26 cellular contexts compared by ENCODE assay signal in the genomic region with DNA sequence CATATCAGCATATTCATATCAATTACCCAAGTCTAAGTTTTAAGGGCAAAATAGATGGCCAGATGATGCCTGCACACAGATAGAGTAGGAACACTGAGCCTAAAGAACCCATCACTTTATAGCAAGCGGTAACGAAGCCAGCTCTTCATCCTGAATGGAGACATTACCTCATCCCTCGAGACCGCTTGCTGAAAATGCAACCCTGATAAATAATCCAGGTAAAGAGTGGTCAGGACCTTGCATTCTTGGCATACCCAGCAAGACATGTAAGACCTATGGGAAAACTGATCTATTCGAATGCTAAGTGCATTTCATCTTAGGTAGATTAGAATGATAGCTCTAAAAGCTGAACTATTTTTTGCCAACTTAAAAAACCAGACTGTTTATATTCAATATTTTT. TPM values are rescaled to one million over a fixed set of nuclear protein-coding genes. Genes with fewer than 3 reads are reported as not detected.
"Had no signal": no experiment of that assay in that cellular context is flagged by ENCODE, and none has a peak within 500 bp of the region (broad histone marks: within the 10 kb centered on the region; RNA-seq: fewer than 3 reads in every experiment).

No MANE protein-coding gene starts in this region.

- H3K4me1 Mint-ChIP-seq: memory B cell; naive thymus-derived CD4-positive, alpha-beta T cell; neural progenitor cell had no signal

- H2AFZ ChIP-seq: neural progenitor cell, parathyroid adenoma had no signal

- H3K4me3 ChIP-seq: lung, neural progenitor cell, right atrium auricular region, smooth muscle cell, stomach, thyroid gland had no signal

- H3K27ac Mint-ChIP-seq: effector memory CD8-positive, alpha-beta T cell; memory B cell; naive thymus-derived CD4-positive, alpha-beta T cell; nephron; neural progenitor cell; progenitor cell of endocrine pancreas had no signal

- H3K36me3 ChIP-seq: neural progenitor cell, right atrium auricular region, stomach, thyroid gland had no signal

- FAIRE-seq: frontal cortex had no signal

- H3K79me2 ChIP-seq: parathyroid adenoma had no signal

- H3K9me3 ChIP-seq: right atrium auricular region, stomach, thyroid gland had no signal

- H3K4me2 ChIP-seq: neural progenitor cell, smooth muscle cell had no signal

- H3K36me3 Mint-ChIP-seq: memory B cell; naive thymus-derived CD4-positive, alpha-beta T cell had no signal

- DNase-seq: cerebellar nuclear complex; cortex of kidney; effector memory CD8-positive, alpha-beta T cell; hypothalamus; kidney glomerular epithelial cell; midbrain; naive thymus-derived CD4-positive, alpha-beta T cell; stimulated activated CD4-positive, alpha-beta T cell treated with anti-CD3 and anti-CD28 coated beads, Interleukin-12 subunit alpha, Interleukin-12 subunit beta, amount 100 ng/mL, for 4 hours; stimulated activated CD4-positive, alpha-beta T cell treated with anti-CD3 and anti-CD28 coated beads, Interleukin-1b, Interleukin-23, amount 100 ng/mL, for 48 hours; stimulated activated CD4-positive, alpha-beta T cell treated with anti-CD3 and anti-CD28 coated beads, Interleukin-4, amount 100 ng/mL, for 1 hour; stimulated activated CD8-positive, alpha-beta memory T cell treated with anti-CD3 and anti-CD28 coated beads, Interleukin-4, amount 100 ng/mL, for 48 hours; stimulated activated naive CD4-positive, alpha-beta T cell treated with Interleukin-2 at 50 U/mL for 16 hours; stomach; thyroid gland; trophoblast cell had no signal

- H3K9me3 Mint-ChIP-seq: effector memory CD8-positive, alpha-beta T cell; memory B cell; naive thymus-derived CD4-positive, alpha-beta T cell; nephron; neural progenitor cell had no signal

- H3K4me3 Mint-ChIP-seq: effector memory CD8-positive, alpha-beta T cell; memory B cell; naive thymus-derived CD4-positive, alpha-beta T cell; nephron; neural progenitor cell had no signal

- H3K9ac ChIP-seq: neural progenitor cell, parathyroid adenoma had no signal

- H3K27ac ChIP-seq: neural progenitor cell, parathyroid adenoma, right atrium auricular region, stomach, thyroid gland had no signal

- H3K4me1 ChIP-seq: neural progenitor cell, parathyroid adenoma, right atrium auricular region, thyroid gland had no signal

- H3K27me3 ChIP-seq: neural progenitor cell, right atrium auricular region, stomach, thyroid gland had no signal

RNA-seq across cellular contexts. Expression of a gene that starts 25.3 kb away (rescaled TPM):
- total RNA-seq: sciatic nerve, subcutaneous adipose tissue had no signal
- polyA plus RNA-seq: naive thymus-derived CD4-positive, alpha-beta T cell had no signal
